Comparison of ENCODE assay signal across 23 cellular contexts in the genomic region with DNA sequence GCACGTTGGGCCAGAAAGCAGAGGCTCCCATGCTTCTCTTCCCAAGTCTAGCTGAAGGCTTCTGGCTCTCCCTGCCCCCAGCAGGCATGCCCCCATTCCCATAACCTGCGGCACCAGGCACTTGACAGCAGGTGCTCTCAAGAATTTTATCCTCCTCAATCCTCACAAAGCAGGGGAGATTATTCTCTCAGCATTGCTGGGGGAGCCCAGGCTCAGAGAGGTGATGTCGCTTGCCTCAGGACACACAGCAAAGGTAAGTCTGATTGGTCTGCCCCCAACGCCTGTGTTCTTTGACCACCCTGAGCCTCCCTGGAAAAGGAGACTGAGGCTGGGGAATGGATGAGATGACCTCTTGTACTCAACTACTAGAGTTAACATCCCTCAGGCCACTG.
"Had no signal": no experiment of that assay in that cellular context is flagged by ENCODE, and none has a peak within 500 bp of the region (broad histone marks: within the 10 kb centered on the region; RNA-seq: fewer than 3 reads in every experiment).

No MANE protein-coding gene starts in this region.

- H3K4me1 Mint-ChIP-seq: activated B cell treated with CpG ODN at 0.5 μM for 24 hours; activated CD4-positive, alpha-beta T cell treated with anti-CD3 and anti-CD28 coated beads for 36 hours had no signal

- DNase-seq: activated B cell treated with CpG ODN at 0.5 μM for 24 hours; activated CD4-positive, alpha-beta T cell treated with anti-CD3 and anti-CD28 coated beads for 36 hours; activated CD4-positive, alpha-beta T cell treated with anti-CD3 and anti-CD28 coated beads, Interleukin-2, amount 50 U/mL, for 4 hours; activated CD8-positive, alpha-beta memory T cell treated with anti-CD3 and anti-CD28 coated beads, Interleukin-2, amount 50 U/mL, for 48 hours; activated naive CD4-positive, alpha-beta T cell; activated T-cell treated with anti-CD3 and anti-CD28 coated beads, Interleukin-2, amount 50 U/mL, for 4 hours; central memory CD4-positive, alpha-beta T cell; heart right ventricle; pancreas; stimulated activated CD4-positive, alpha-beta T cell treated with anti-CD3 and anti-CD28 coated beads, Interleukin-1b, Interleukin-23, amount 100 ng/mL, for 48 hours; stimulated activated naive CD8-positive, alpha-beta T cell treated with anti-CD3 and anti-CD28 coated beads, Interleukin-15, amount 100 ng/mL, for 72 hours; T1000; trophoblast cell had no signal

- H3K4me3 Mint-ChIP-seq: activated B cell treated with CpG ODN at 0.5 μM for 24 hours; activated CD4-positive, alpha-beta T cell treated with anti-CD3 and anti-CD28 coated beads for 36 hours; activated naive CD8-positive, alpha-beta T cell; activated T-cell treated with anti-CD3 and anti-CD28 coated beads, Interleukin-2, amount 50 U/mL, for 4 hours; stimulated activated naive CD8-positive, alpha-beta T cell treated with anti-CD3 and anti-CD28 coated beads, Interleukin-15, amount 100 ng/mL, for 72 hours; T-helper 1 cell treated with Interleukin-12 subunit alpha and Interleukin-12 subunit beta and Interleukin-4 antibody, amounts not matched to agents 30 μg/mL and 1 μg/mL, for 36 hours had no signal

- H3K4me3 ChIP-seq: heart right ventricle, lung, pancreas, skin epidermis, vagina had no signal

- H3K9me3 Mint-ChIP-seq: activated B cell treated with CpG ODN at 0.5 μM for 24 hours; activated T-cell treated with anti-CD3 and anti-CD28 coated beads, Interleukin-2, amount 50 U/mL, for 4 hours; activated T-helper 2 cell treated with anti-CD3 and anti-CD28 coated beads, Interferon-gamma antibody, Interleukin-2, Interleukin-4, amounts not matched to agents 10 μg/mL and 5 μg/mL and 100 μg/mL, durations not matched to agents 14 hours and 24 hours and 36 hours; nephron; stimulated activated naive CD8-positive, alpha-beta T cell treated with anti-CD3 and anti-CD28 coated beads, Interleukin-15, amount 100 ng/mL, for 72 hours; T-helper 1 cell treated with Interleukin-12 subunit alpha and Interleukin-12 subunit beta and Interleukin-4 antibody, amounts not matched to agents 30 μg/mL and 1 μg/mL, for 36 hours had no signal

- ATAC-seq: activated CD4-positive, alpha-beta T cell treated with anti-CD3 and anti-CD28 coated beads for 36 hours; activated T-cell treated with anti-CD3 and anti-CD28 coated beads, Interleukin-2, amount 50 U/mL, for 4 hours; heart right ventricle; pancreas; stimulated activated naive CD8-positive, alpha-beta T cell treated with anti-CD3 and anti-CD28 coated beads, Interleukin-15, amount 100 ng/mL, for 72 hours had no signal

- FAIRE-seq: astrocyte, keratinocyte, pancreas had no signal

- H3K36me3 Mint-ChIP-seq: activated naive CD8-positive, alpha-beta T cell had no signal

- H3K9me3 ChIP-seq: heart right ventricle, neutrophil, pancreas, vagina had no signal

- H3K27ac ChIP-seq: heart right ventricle, neutrophil, pancreas, skin epidermis, vagina had no signal

- H3K36me3 ChIP-seq: pancreas had no signal

- H3K27ac Mint-ChIP-seq: activated B cell treated with CpG ODN at 0.5 μM for 24 hours; activated CD4-positive, alpha-beta T cell treated with anti-CD3 and anti-CD28 coated beads for 36 hours; activated naive CD8-positive, alpha-beta T cell; activated T-helper 2 cell treated with anti-CD3 and anti-CD28 coated beads, Interferon-gamma antibody, Interleukin-2, Interleukin-4, amounts not matched to agents 10 μg/mL and 5 μg/mL and 100 μg/mL, durations not matched to agents 14 hours and 24 hours and 36 hours; stimulated activated naive CD8-positive, alpha-beta T cell treated with anti-CD3 and anti-CD28 coated beads, Interleukin-15, amount 100 ng/mL, for 72 hours; T-helper 1 cell treated with Interleukin-12 subunit alpha and Interleukin-12 subunit beta and Interleukin-4 antibody, amounts not matched to agents 30 μg/mL and 1 μg/mL, for 36 hours had no signal

- H3K27me3 ChIP-seq: heart right ventricle, pancreas, vagina had no signal
